Comparison of ENCODE assay signal across 25 cellular contexts in the genomic region with DNA sequence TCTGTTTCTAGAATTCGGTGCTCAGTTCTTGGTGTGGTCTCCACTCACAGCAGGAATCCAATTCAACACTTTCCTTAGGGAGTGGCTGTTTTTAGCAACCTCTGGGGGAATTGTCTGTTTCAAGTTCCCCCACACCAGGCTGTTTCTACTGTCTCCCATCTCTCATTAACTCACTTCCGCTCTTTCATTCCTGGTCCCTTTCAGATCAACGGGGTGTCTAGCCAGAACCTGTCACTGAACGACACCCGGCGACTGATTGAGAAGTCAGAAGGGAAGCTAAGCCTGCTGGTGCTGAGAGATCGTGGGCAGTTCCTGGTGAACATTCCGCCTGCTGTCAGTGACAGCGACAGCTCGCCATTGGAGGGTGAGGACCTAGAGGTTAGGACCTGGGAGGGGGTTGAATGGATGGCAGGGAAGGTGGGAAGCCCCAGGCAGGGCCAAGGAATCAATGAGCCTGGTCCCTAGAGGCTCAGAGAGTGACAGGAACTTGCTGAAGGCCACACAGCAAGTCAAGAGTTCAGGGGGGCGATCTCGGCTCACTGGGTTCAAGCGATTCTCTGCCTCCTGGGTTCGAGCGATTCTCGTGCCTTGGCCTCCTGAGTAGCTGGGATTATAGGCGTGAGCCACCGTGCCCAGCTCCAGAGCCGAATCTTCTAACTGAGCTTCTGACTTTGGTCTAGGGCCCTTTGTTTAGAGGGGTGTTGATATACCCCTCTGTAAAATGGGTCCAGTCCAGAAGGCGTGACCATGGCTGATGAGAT. TPM values are rescaled to one million over a fixed set of nuclear protein-coding genes. Genes with fewer than 3 reads are reported as not detected.
"Had no signal": no experiment of that assay in that cellular context is flagged by ENCODE, and none has a peak within 500 bp of the region (broad histone marks: within the 10 kb centered on the region; RNA-seq: fewer than 3 reads in every experiment).

No MANE protein-coding gene starts in this region.

- H3K27me3 Mint-ChIP-seq: progenitor cell of endocrine pancreas had no signal

- H3K27me3 ChIP-seq: adrenal gland, breast epithelium, right atrium auricular region had no signal

- H3K36me3 ChIP-seq: adrenal gland, breast epithelium, gastrocnemius medialis, right atrium auricular region had no signal

- DNase-seq: activated CD4-positive, alpha-beta T cell treated with anti-CD3 and anti-CD28 coated beads for 1 hour; activated CD8-positive, alpha-beta memory T cell treated with anti-CD3 and anti-CD28 coated beads for 24 hours; activated effector memory CD4-positive, alpha-beta T cell treated with anti-CD3 and anti-CD28 coated beads, Interleukin-2, amount 50 U/mL, for 16 hours; activated T-cell treated with anti-CD3 and anti-CD28 coated beads, Interleukin-2, amount 50 U/mL, for 72 hours; adrenal gland; gastrocnemius medialis; head of caudate nucleus; kidney; midbrain; stimulated activated naive CD8-positive, alpha-beta T cell treated with anti-CD3 and anti-CD28 coated beads, Interleukin-15, Interleukin-2, amounts not matched to agents 100 U/mL and 50 U/mL, for 24 hours; substantia nigra; tibial artery had no signal

- H3K27ac ChIP-seq: adrenal gland, breast epithelium, coronary artery, gastrocnemius medialis, right atrium auricular region, tibial artery, VCaP had no signal

- H3K9me3 Mint-ChIP-seq: activated naive CD4-positive, alpha-beta T cell treated with anti-CD3 and anti-CD28 coated beads, Interleukin-2, amount 50 U/mL, for 72 hours; activated T-cell treated with anti-CD3 and anti-CD28 coated beads, Interleukin-2, amount 50 U/mL, for 72 hours; nephron had no signal

- H3K4me3 Mint-ChIP-seq: activated T-cell treated with anti-CD3 and anti-CD28 coated beads, Interleukin-2, amount 50 U/mL, for 72 hours; nephron had no signal

- H3K9me3 ChIP-seq: adrenal gland, gastrocnemius medialis, right atrium auricular region had no signal

- H3K4me1 Mint-ChIP-seq: nephron had no signal

- H3K36me3 Mint-ChIP-seq: activated naive CD4-positive, alpha-beta T cell treated with anti-CD3 and anti-CD28 coated beads, Interleukin-2, amount 50 U/mL, for 72 hours had no signal

- H3K27ac Mint-ChIP-seq: activated T-cell treated with anti-CD3 and anti-CD28 coated beads, Interleukin-2, amount 50 U/mL, for 72 hours; nephron; progenitor cell of endocrine pancreas had no signal

- H3K4me3 ChIP-seq: adrenal gland, breast epithelium, coronary artery, gastrocnemius medialis, right atrium auricular region, tibial artery had no signal

- H3K4me1 ChIP-seq: adrenal gland, breast epithelium, gastrocnemius medialis, right atrium auricular region, tibial artery had no signal

RNA-seq across cellular contexts. Expression of a gene that starts 25.5 kb away (rescaled TPM):
- total RNA-seq: lung microvascular endothelial cell, skeletal muscle tissue had no signal

RNA-seq across cellular contexts. Expression of a gene that starts 38.3 kb away (rescaled TPM):
- total RNA-seq: activated naive CD4-positive, alpha-beta T cell treated with anti-CD3 and anti-CD28 coated beads, Interleukin-2, amount 50 U/mL, for 72 hours; activated T-cell treated with anti-CD3 and anti-CD28 coated beads, Interleukin-2, amount 50 U/mL, for 72 hours; adrenal gland; astrocyte; esophagus mucosa; gastrocnemius medialis; kidney; left lobe of liver; lung microvascular endothelial cell; progenitor cell of endocrine pancreas; right atrium auricular region; skeletal muscle tissue; urinary bladder had no signal
- polyA plus RNA-seq: adrenal gland, urinary bladder had no signal
